14 cellular contexts compared by ENCODE assay signal in the genomic region with DNA sequence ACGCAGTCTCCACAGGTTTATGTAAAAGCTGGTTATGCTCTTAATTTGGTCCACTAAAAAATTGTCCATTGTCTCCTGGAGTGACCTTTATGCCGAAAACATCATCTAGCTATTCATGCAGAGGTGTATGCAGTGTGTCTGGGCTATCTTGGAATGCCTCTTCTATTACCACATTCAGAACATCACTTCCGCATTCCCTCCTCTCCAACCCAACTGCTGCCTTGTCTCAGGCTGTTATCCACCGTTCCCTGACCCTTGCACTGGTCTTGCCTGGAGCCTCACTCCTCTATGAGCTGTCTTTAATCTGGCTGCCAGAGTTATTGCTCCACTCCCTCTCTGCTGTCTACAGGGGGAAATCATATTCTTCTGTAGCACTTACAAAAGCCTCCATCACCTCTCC.
A peak's percentile ranks its signal among the peaks of the same experiment; 100 is the strongest.
DNase-seq lines count a peak whose midpoint lies in the region; ATAC-seq and TF ChIP-seq lines count a peak whose summit lies in the region.
"Had no signal": no experiment of that assay in that cellular context is flagged by ENCODE, and none has a peak within 500 bp of the region (broad histone marks: within the 10 kb centered on the region; RNA-seq: fewer than 3 reads in every experiment).

No MANE protein-coding gene starts in this region.

- peaks cover 1% of the 10 kb centered on the region for H3K9me3 Mint-ChIP-seq in activated naive CD8-positive, alpha-beta T cell treated with anti-CD3 and anti-CD28 coated beads for 36 hours

- H3K27ac ChIP-seq in right lobe of liver (no peak overlapping the region), upper lobe of right lung (no peak overlapping the region), OCI-LY7 (ENCODE audit: low read depth, low read length, poor library complexity, severe bottlenecking) (no peak overlapping the region)
- H3K27ac ChIP-seq: SJSA1 had no signal

- TF ChIP-seq POLR2A in right lobe of liver (IDR thresholded peaks at IDR 0.05): no peak

- no peak overlapping the region for H3K4me3 Mint-ChIP-seq in activated naive CD8-positive, alpha-beta T cell treated with anti-CD3 and anti-CD28 coated beads for 36 hours

- H3K27ac Mint-ChIP-seq in activated naive CD8-positive, alpha-beta T cell treated with anti-CD3 and anti-CD28 coated beads for 36 hours: no peak overlapping the region

- CTCF ChIA-PET in OCI-LY7 (lab: Charles Lee; ENCODE audit: unreplicated experiment): no interaction called here

- H3K27me3 ChIP-seq in right lobe of liver (no peaks in the 10 kb centered on the region), upper lobe of right lung (no peaks in the 10 kb centered on the region), BE2C (no peaks in the 10 kb centered on the region)
- H3K27me3 ChIP-seq: SJSA1 had no signal

- no peaks in the 10 kb centered on the region for H3K36me3 ChIP-seq in right lobe of liver
- no peaks in the 10 kb centered on the region for H3K36me3 ChIP-seq in upper lobe of right lung
- no peaks in the 10 kb centered on the region for H3K36me3 ChIP-seq in OCI-LY7 (ENCODE audit: insufficient read depth, low read length)
- H3K36me3 ChIP-seq in BE2C: no peaks in the 10 kb centered on the region
- H3K36me3 ChIP-seq: SJSA1 had no signal

- H4K20me1 ChIP-seq in OCI-LY7 (ENCODE audit: insufficient read depth, low read length): no peaks in the 10 kb centered on the region

- no peak overlapping the region for H3K4me2 ChIP-seq in OCI-LY7 (ENCODE audit: low read length)

- no peaks in the 10 kb centered on the region for H3K27me3 Mint-ChIP-seq in activated naive CD8-positive, alpha-beta T cell treated with anti-CD3 and anti-CD28 coated beads for 36 hours

- H2AFZ ChIP-seq in OCI-LY7 (ENCODE audit: low read length): no peak overlapping the region

- intact Hi-C loops in Right ventricle myocardium superior (cut with DNase I): no loop called here
- intact Hi-C loops in cardiac septum (cut with DNase I): no loop called here
- intact Hi-C loops in right lobe of liver (cut with DNase I): no loop called here
- intact Hi-C loops in upper lobe of right lung (cut with DNase I): no loop called here
- intact Hi-C loops in OCI-LY7 (cut with micrococcal nuclease; ENCODE audit: unreplicated experiment): no loop called here

- H3K36me3 Mint-ChIP-seq in activated naive CD8-positive, alpha-beta T cell treated with anti-CD3 and anti-CD28 coated beads for 36 hours: no peaks in the 10 kb centered on the region

- POLR2A ChIA-PET in OCI-LY7 (lab: Charles Lee): no interaction called here

- no peaks in the 10 kb centered on the region for H3K4me1 Mint-ChIP-seq in activated naive CD8-positive, alpha-beta T cell treated with anti-CD3 and anti-CD28 coated beads for 36 hours

- no peaks in the 10 kb centered on the region for H3K9me2 ChIP-seq in OCI-LY7 (ENCODE audit: insufficient read depth, low read length)

- no peaks in the 10 kb centered on the region for H3K79me2 ChIP-seq in OCI-LY7 (ENCODE audit: insufficient read depth, low read depth, low read length)

- BruUV-seq in OCI-LY7 (replicated peaks; lab: Mats Ljungman, UMichigan): no TSS peak

- H3K4me1 ChIP-seq in right lobe of liver (no peaks in the 10 kb centered on the region), upper lobe of right lung (no peaks in the 10 kb centered on the region), OCI-LY7 (ENCODE audit: insufficient read depth, low read length, poor library complexity, severe bottlenecking) (no peaks in the 10 kb centered on the region), BE2C (no peaks in the 10 kb centered on the region)
- H3K4me1 ChIP-seq: SJSA1 had no signal

- 53% methylated on average over 2 of the region's 4 CpGs for whole genome bisulfite sequencing in right lobe of liver (ENCODE audit: insufficient coverage, low coverage, low lambda C conversion rate, missing lambda C conversion rate)

- ATAC-seq in Right ventricle myocardium superior (ENCODE audit: poor library complexity) (peak; percentile 39), right lobe of liver (peak; percentile 21 to 46 (median 38)), upper lobe of right lung (peak; percentile 36)

- DNase-seq in Right ventricle myocardium superior (no peak), cardiac septum (ENCODE audit: low spot score) (no peak), fibroblast of the aortic adventitia (ENCODE audit: low read depth) (peak; percentile 16), right lobe of liver (no peak), upper lobe of right lung (no peak), OCI-LY7 (ENCODE audit: low spot score) (no peak), BE2C (no peak)
- DNase-seq in activated naive CD8-positive, alpha-beta T cell treated with anti-CD3 and anti-CD28 coated beads for 36 hours: no peak
- DNase-seq: 8988T; activated effector memory CD4-positive, alpha-beta T cell treated with anti-CD3 and anti-CD28 coated beads, Interleukin-2, amount 50 U/mL, for 16 hours; amniotic stem cell; KBM-7; stimulated activated CD4-positive, alpha-beta T cell treated with anti-CD3 and anti-CD28 coated beads, Interleukin-12 subunit alpha, Interleukin-12 subunit beta, amount 100 ng/mL, for 4 hours had no signal

- H3K4me3 ChIP-seq in fibroblast of the aortic adventitia (ENCODE audit: low read depth, low read length) (no peak overlapping the region), right lobe of liver (no peak overlapping the region), upper lobe of right lung (no peak overlapping the region), OCI-LY7 (ENCODE audit: low read depth, low read length, poor library complexity, severe bottlenecking) (no peak overlapping the region), BE2C (ENCODE audit: low read depth, low read length) (no peak overlapping the region)
- H3K4me3 ChIP-seq: SJSA1 had no signal

- TF ChIP-seq CTCF in fibroblast of the aortic adventitia (IDR thresholded peaks at IDR 0.05; ENCODE audit: insufficient read depth, low read length) (no peak), right lobe of liver (IDR thresholded peaks at IDR 0.05) (no peak), upper lobe of right lung (IDR thresholded peaks at IDR 0.05) (no peak), OCI-LY7 (conservative IDR thresholded peaks at IDR 0.05; ENCODE audit: low read length) (no peak), BE2C (IDR thresholded peaks at IDR 0.05; ENCODE audit: low read depth, low read length) (no peak)

- H3K9me3 ChIP-seq in right lobe of liver (no peaks in the 10 kb centered on the region), upper lobe of right lung (no peaks in the 10 kb centered on the region), OCI-LY7 (ENCODE audit: low read length) (no peaks in the 10 kb centered on the region), BE2C (no peaks in the 10 kb centered on the region)
- H3K9me3 ChIP-seq: SJSA1 had no signal
